In the genomic region with DNA sequence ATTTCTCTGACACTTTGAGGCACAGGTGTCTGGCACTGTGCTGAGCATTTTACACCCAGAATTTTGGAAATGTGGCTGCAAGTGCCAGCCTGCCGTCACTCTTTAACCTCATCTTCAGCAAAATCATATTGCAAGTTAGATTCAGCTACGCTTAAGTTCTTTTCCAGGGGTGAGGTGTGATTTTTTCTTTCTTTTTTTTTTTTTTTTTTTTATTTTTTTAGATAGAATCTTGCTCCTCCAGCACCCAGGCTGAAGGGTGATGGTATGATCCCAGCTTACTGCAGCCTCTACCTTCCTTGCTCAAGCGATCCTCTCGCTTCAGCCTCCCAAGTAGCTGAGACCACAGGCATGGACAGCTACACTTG, we compare ENCODE assay signal across 1 cellular context.
TF ChIP-seq lines count a peak whose summit lies in the region.

No MANE protein-coding gene starts in this region.

TF ChIP-seq in H1, 55 proteins besides CTCF, POLR2A, EP300 and RAD21:
- no peak for TF ChIP-seq SAP30 (IDR thresholded peaks at IDR 0.05; ENCODE audit: insufficient read depth, insufficient replicate concordance, low read length)
